ENCODE assay signal across 8 cellular contexts in the genomic region with DNA sequence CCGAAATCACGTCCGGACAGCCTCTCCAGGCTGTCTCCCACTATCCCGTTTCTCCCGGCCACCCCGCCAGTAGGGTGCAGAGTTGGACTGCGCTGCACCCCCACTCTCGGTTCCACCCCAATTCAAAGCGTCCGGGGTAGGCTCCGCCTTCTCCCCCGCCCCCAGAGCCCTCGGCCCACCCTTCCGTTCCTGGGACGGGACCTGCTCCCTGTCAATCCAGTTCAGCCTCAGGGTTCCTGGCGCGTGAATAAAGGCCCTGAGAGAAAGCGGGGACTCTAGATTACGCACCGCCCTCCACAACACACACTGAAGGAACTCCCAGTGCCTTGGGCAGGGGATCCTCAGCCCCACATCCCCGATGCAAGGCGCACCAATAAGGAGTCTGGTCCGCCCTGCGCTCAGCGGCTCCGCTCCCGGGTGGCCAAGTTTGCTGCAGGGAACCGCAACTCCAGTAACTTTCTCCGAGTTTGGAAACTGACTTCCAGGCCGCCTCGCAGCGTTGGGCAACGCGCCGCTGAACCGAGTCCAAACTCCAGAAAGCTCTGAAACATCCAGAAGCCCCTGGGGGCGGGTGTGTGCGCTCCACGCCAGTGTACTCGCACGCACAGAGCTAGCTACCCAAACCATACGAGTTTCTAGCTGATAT. TPM values are rescaled to one million over a fixed set of nuclear protein-coding genes. Genes with fewer than 3 reads are reported as not detected.
DNase-seq lines count a peak whose midpoint lies in the region; ATAC-seq and TF ChIP-seq lines count a peak whose summit lies in the region.

No MANE protein-coding gene starts in this region.

- H3K27ac Mint-ChIP-seq in natural killer cell, result no peak overlapping the region

- H3K4me3 ChIP-seq in skeletal muscle cell (ENCODE audit: low read depth, low read length), result peak overlapping the region; percentile 78

- no peak for TF ChIP-seq CTCF in natural killer cell (IDR thresholded peaks at IDR 0.05)

- peaks cover 8 to 25% of the 10 kb centered on the region in 2 donors for H3K27me3 Mint-ChIP-seq in natural killer cell (ENCODE audit: low read depth in 2 of 2)

- peaks cover 0 to 3% of the 10 kb centered on the region in 2 donors for H3K9me3 Mint-ChIP-seq in natural killer cell

- ATAC-seq in natural killer cell, result no peak

- H3K4me1 Mint-ChIP-seq in natural killer cell, result peaks cover 0 to 5% of the 10 kb centered on the region in 2 donors

- DNase-seq in ELR (ENCODE audit: low read depth), result peak; percentile 29
- DNase-seq in NCI-H1105 treated with DMSO at 0.1 percent for 48 hours (lab: John Stamatoyannopoulos, UW), result peak; percentile 21
- DNase-seq in cerebellar cortex (ENCODE audit: low spot score), result peak; percentile 24
- peak; percentile 76 for DNase-seq in iPS-NIHi11 (ENCODE audit: low spot score)
- peak; percentile 86 for DNase-seq in skeletal muscle cell (ENCODE audit: low read depth)
- DNase-seq in NOMO-1 treated with DMSO at 0.1 percent for 48 hours (lab: John Stamatoyannopoulos, UW; ENCODE audit: unreplicated experiment), result no peak
- DNase-seq in OCI-M2 (lab: John Stamatoyannopoulos, UW; ENCODE audit: unreplicated experiment), result no peak
- DNase-seq in natural killer cell, result no peak

- peaks cover 6% of the 10 kb centered on the region for H3K36me3 Mint-ChIP-seq in natural killer cell

- no peak overlapping the region for H3K4me3 Mint-ChIP-seq in natural killer cell

- intact Hi-C loops in natural killer cell (cut with micrococcal nuclease), result no loop called here

RNA-seq across cellular contexts. Expression of a gene that starts 1.9 kb away (rescaled TPM):
- total RNA-seq in natural killer cell, result not detected

Comparison
In these comparisons a context has a peak if more than half of its experiments do, and no peak if none do; other contexts are left out.
1. DNase-seq: peak in ELR (single experiment), NCI-H1105 treated with DMSO at 0.1 percent for 48 hours (single experiment), cerebellar cortex (single experiment), iPS-NIHi11 (single experiment) and skeletal muscle cell (single experiment); none in NOMO-1 treated with DMSO at 0.1 percent for 48 hours (single experiment), OCI-M2 (single experiment) and natural killer cell (single experiment).